1 cellular context compared by ENCODE assay signal in genomic region chr6:158900614-158901312, GRCh38.
TF ChIP-seq lines count a peak whose summit lies in the region.

No MANE protein-coding gene starts in this region.

TF ChIP-seq in K562, 482 proteins besides CTCF, POLR2A, EP300 and RAD21 (continued from another document):
- TF ChIP-seq E2F1 (CRISPR knock-in tag; IDR thresholded peaks at IDR 0.05): no peak
- TF ChIP-seq ZBTB40 (IDR thresholded peaks at IDR 0.05): no peak
- TF ChIP-seq ZBTB40 (CRISPR knock-in tag; IDR thresholded peaks at IDR 0.05): no peak
- no peak for TF ChIP-seq MXD1 (CRISPR knock-in tag; IDR thresholded peaks at IDR 0.05; ENCODE audit: borderline replicate concordance, poor library complexity, severe bottlenecking)
- no peak for TF ChIP-seq TAF15 (IDR thresholded peaks at IDR 0.05; ENCODE audit: low read depth, low read length)
- no peak for TF ChIP-seq ADNP (tag; IDR thresholded peaks at IDR 0.05)
- TF ChIP-seq ERF (CRISPR knock-in tag; IDR thresholded peaks at IDR 0.05): no peak
- no peak for TF ChIP-seq RBFOX2 (IDR thresholded peaks at IDR 0.05; ENCODE audit: low read depth, low read length)
- no peak for TF ChIP-seq SOX6 (IDR thresholded peaks at IDR 0.05)
